Comparison of ENCODE assay signal across 12 cellular contexts in the genomic region with DNA sequence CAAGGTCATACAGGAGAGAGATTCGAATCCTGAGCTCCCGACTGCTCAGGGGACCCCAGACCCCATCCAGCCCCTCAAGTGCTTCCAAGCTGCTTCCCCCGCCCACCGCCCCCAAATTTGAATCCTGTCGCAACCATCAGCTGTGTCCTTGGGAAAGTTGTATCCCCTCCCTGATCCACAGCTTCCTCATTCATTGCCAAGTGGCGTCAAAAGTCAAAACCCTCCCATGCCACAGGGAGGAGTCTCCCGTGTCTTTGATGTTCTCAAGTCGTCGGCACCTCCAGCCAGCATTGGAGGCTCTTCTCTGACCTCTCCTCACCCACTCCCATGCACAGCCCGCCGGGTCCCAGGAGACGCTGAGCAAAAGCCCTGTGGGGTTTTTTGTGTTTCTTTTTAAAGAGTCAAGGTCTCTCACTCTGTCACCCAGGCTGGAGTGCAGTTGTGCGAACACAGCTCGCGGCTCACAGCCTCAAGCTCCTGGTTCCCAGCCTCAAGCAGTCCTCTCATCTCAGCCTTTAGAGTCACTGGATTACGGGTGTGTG. TPM values are rescaled to one million over a fixed set of nuclear protein-coding genes. Genes with fewer than 3 reads are reported as not detected.
DNase-seq lines count a peak whose midpoint lies in the region; ATAC-seq, FAIRE-seq and TF ChIP-seq lines count a peak whose summit lies in the region.
"Had no signal": no experiment of that assay in that cellular context is flagged by ENCODE, and none has a peak within 500 bp of the region (broad histone marks: within the 10 kb centered on the region; RNA-seq: fewer than 3 reads in every experiment).

No MANE protein-coding gene starts in this region.

- no peak for TF ChIP-seq RAD21 in HCT116 (IDR thresholded peaks at IDR 0.05; ENCODE audit: low read depth)

- ATAC-seq in HCT116, result no peak
- peak in 1 of 2 donors; percentile 7 for ATAC-seq in naive B cell (ENCODE audit: low read depth in 2 of 2)
- ATAC-seq in esophagus mucosa, result no peak
- ATAC-seq: activated T-cell treated with anti-CD3 and anti-CD28 coated beads, Interleukin-2, amount 50 U/mL, for 4 hours had no signal

- intact Hi-C loops in HCT116 (cut with micrococcal nuclease) (no loop called here), ascending aorta (cut with DNase I) (no loop called here)

- no peaks in the 10 kb centered on the region for H3K9me3 Mint-ChIP-seq in naive B cell
- H3K9me3 Mint-ChIP-seq: activated T-cell treated with anti-CD3 and anti-CD28 coated beads, Interleukin-2, amount 50 U/mL, for 4 hours; central memory CD8-positive, alpha-beta T cell had no signal

- RAD21 ChIA-PET in HCT116 (lab: Charles Lee; ENCODE audit: low non-redundant PET in 1 of 2, low total read pairs in 2 of 2, uncharacterized antibody in 2 of 2, unreplicated experiment in 2 of 2), result no interaction called here

- no peaks in the 10 kb centered on the region for H3K9me3 ChIP-seq in BLaER1 treated with 17β-estradiol and CSF1 and Interleukin-3, amounts not matched to agents 10 nM and 100 nM (replicated peaks in 1 of 11)
- H3K9me3 ChIP-seq in HCT116 (ENCODE audit: control insufficient read depth in 1 of 2, insufficient read depth in 1 of 2, low read depth in 1 of 2, low read length in 2 of 2) (no peaks in the 10 kb centered on the region), ascending aorta (no peaks in the 10 kb centered on the region)

- TF ChIP-seq POLR2A in HCT116 (IDR thresholded peaks at IDR 0.05; ENCODE audit: borderline replicate concordance, extremely low read depth, insufficient read depth, insufficient read length), result no peak

- no peak overlapping the region for H2AFZ ChIP-seq in HCT116 (ENCODE audit: low read depth, low read length, poor library complexity, severe bottlenecking)

- peak overlapping the region; percentile 89 to 100 (median 98) for H3K4me2 ChIP-seq in BLaER1 treated with 17β-estradiol and CSF1 and Interleukin-3, amounts not matched to agents 10 nM and 100 nM
- no peak overlapping the region for H3K4me2 ChIP-seq in HCT116 (ENCODE audit: low read length)

- no TSS peak for BruUV-seq in HCT116 (replicated peaks; lab: Mats Ljungman, UMichigan)

- POLR2A ChIA-PET in HCT116 (lab: Charles Lee), result interaction anchor here (1.1 kb wide), 1 partner anchor 22 kb away, joined by 4 read pairs; the partner anchor contains the start of gene MPV17L2

- no peak for TF ChIP-seq CTCF in HCT116 (IDR thresholded peaks at IDR 0.05 in 2 of 3, conservative IDR thresholded peaks at IDR 0.05 in 1 of 3; ENCODE audit: borderline replicate concordance in 1 of 3, insufficient read depth in 1 of 3, low read depth in 2 of 3, low read length in 2 of 3)
- no peak for TF ChIP-seq CTCF in ascending aorta (IDR thresholded peaks at IDR 0.05)

- H3K27me3 Mint-ChIP-seq in naive B cell, result no peaks in the 10 kb centered on the region
- H3K27me3 Mint-ChIP-seq: central memory CD8-positive, alpha-beta T cell had no signal

- peak overlapping the region; percentile 77 to 99 (median 93) for H3K4me3 Mint-ChIP-seq in naive B cell
- H3K4me3 Mint-ChIP-seq: activated T-cell treated with anti-CD3 and anti-CD28 coated beads, Interleukin-2, amount 50 U/mL, for 4 hours; central memory CD8-positive, alpha-beta T cell had no signal

- no peak for FAIRE-seq in HTR-8/SVneo (lab: Jason Lieb, UNC)

- H3K4me1 ChIP-seq in BLaER1 treated with 17β-estradiol and CSF1 and Interleukin-3, amounts not matched to agents 10 nM and 100 nM, result peaks cover 65 to 76% (median 73%) of the 10 kb centered on the region in 10 experiments
- H3K4me1 ChIP-seq in HCT116 (ENCODE audit: control insufficient read depth in 1 of 2, insufficient read depth in 2 of 2, low read length in 2 of 2) (peaks cover 11 to 20% of the 10 kb centered on the region in 2 experiments), ascending aorta (peaks cover 0 to 7% of the 10 kb centered on the region in 2 donors)

- peak overlapping the region; percentile 96 to 100 (median 99) for H3K27ac Mint-ChIP-seq in naive B cell

- H3K36me3 Mint-ChIP-seq in naive B cell, result peaks cover under 1 to 5% of the 10 kb centered on the region in 2 donors

- peak overlapping the region; percentile 62 to 91 (median 86); a peak in 21 of 22 replicates for H3K9ac ChIP-seq in BLaER1 treated with 17β-estradiol and CSF1 and Interleukin-3, amounts not matched to agents 10 nM and 100 nM
- no peak overlapping the region for H3K9ac ChIP-seq in HCT116 (ENCODE audit: low read length)

- H3K27ac ChIP-seq in BLaER1 treated with 17β-estradiol and CSF1 and Interleukin-3, amounts not matched to agents 10 nM and 100 nM, result peak overlapping the region; percentile 71 to 98 (median 89)
- H3K27ac ChIP-seq in HCT116 (ENCODE audit: low read depth, low read length), result no peak overlapping the region
- H3K27ac ChIP-seq in ascending aorta, result peak overlapping the region; percentile 38 to 63
- H3K27ac ChIP-seq: C4-2B had no signal

- H3K79me2 ChIP-seq in HCT116 (ENCODE audit: insufficient read depth, low read length), result peaks cover 10% of the 10 kb centered on the region; the same call in 1 of the 2 replicates

- H3K4me3 ChIP-seq in BLaER1 treated with 17β-estradiol and CSF1 and Interleukin-3, amounts not matched to agents 10 nM and 100 nM, result peak overlapping the region in 7 of 10 experiments; percentile 8 to 39 (median 22); a peak in 11 of 20 replicates
- no peak overlapping the region for H3K4me3 ChIP-seq in HCT116 (replicated peaks in 1 of 2; ENCODE audit: low read depth in 1 of 2, low read length in 2 of 2)
- no peak overlapping the region for H3K4me3 ChIP-seq in ascending aorta

- peaks cover 0 to 8% (median 0%) of the 10 kb centered on the region in 11 experiments; a peak in 3 of 22 replicates for H3K27me3 ChIP-seq in BLaER1 treated with 17β-estradiol and CSF1 and Interleukin-3, amounts not matched to agents 10 nM and 100 nM
- H3K27me3 ChIP-seq in HCT116 (ENCODE audit: insufficient read depth, low read length) (no peaks in the 10 kb centered on the region), ascending aorta (no peaks in the 10 kb centered on the region)

- DNase-seq in HCT116 (ENCODE audit: low read depth, low spot score) (no peak), ascending aorta (ENCODE audit: low spot score in 2 of 2) (no peak), naive B cell (peak; percentile 51), 8988T (no peak), HTR-8/SVneo (ENCODE audit: insufficient read length, low spot score) (no peak), occipital lobe (lab: John Stamatoyannopoulos, UW) (no peak)
- DNase-seq: activated T-cell treated with anti-CD3 and anti-CD28 coated beads, Interleukin-2, amount 50 U/mL, for 4 hours; NCI-H524 treated with DMSO at 0.1 percent for 48 hours had no signal

- CTCF ChIA-PET in HCT116 (lab: Charles Lee), result interaction anchor here (1.1 to 1.2 kb wide), 2 partner anchors 57 to 173 kb away, joined by 3 read pairs; no protein-coding TSS in a partner anchor

- H3K9me2 ChIP-seq in HCT116 (ENCODE audit: insufficient read depth), result no peaks in the 10 kb centered on the region

- peaks cover 0 to 22% (median 17%) of the 10 kb centered on the region in 11 experiments; a peak in 15 of 22 replicates for H4K20me1 ChIP-seq in BLaER1 treated with 17β-estradiol and CSF1 and Interleukin-3, amounts not matched to agents 10 nM and 100 nM
- H4K20me1 ChIP-seq in HCT116 (ENCODE audit: insufficient read depth), result no peaks in the 10 kb centered on the region

- H3K36me3 ChIP-seq in BLaER1 treated with 17β-estradiol and CSF1 and Interleukin-3, amounts not matched to agents 10 nM and 100 nM, result peaks cover 16 to 45% (median 38%) of the 10 kb centered on the region in 11 experiments
- H3K36me3 ChIP-seq in HCT116 (ENCODE audit: control insufficient read depth in 1 of 2, insufficient read depth in 2 of 2, low read length in 2 of 2) (peaks cover 9 to 17% of the 10 kb centered on the region in 2 experiments; a peak in 3 of 4 replicates), ascending aorta (peaks cover 25 to 29% of the 10 kb centered on the region in 2 donors)

- H3K4me1 Mint-ChIP-seq in naive B cell, result peaks cover 52 to 75% (median 73%) of the 10 kb centered on the region in 3 donors

TF ChIP-seq in HCT116, 20 proteins besides CTCF, POLR2A, EP300 and RAD21:
- peak; percentile 9 for TF ChIP-seq TCF7L2 (IDR thresholded peaks at IDR 0.05; ENCODE audit: borderline replicate concordance, extremely low read depth, insufficient read depth, insufficient read length)
- no peak for TF ChIP-seq CEBPB (IDR thresholded peaks at IDR 0.05; ENCODE audit: low read depth)
TF ChIP-seq in HCT116: peak in this region for 1.

RNA-seq across cellular contexts. Expression of gene IFI30, which starts 2.8 kb away (rescaled TPM):
- total RNA-seq in HCT116 (2021; ENCODE audit: unreplicated experiment) (64.6 TPM), ascending aorta (35.1 TPM), esophagus mucosa (17.0 TPM), occipital lobe (0.62 TPM)
- polyA plus RNA-seq in HCT116 (2012), result 62.9 and 82.1 TPM in 2 replicates
- polyA plus RNA-seq in naive B cell (ENCODE audit: low read depth in 6 of 6), result 100 to 1,000 TPM; 107 to 293 (median 206) TPM

RNA-seq across cellular contexts. Expression of gene PIK3R2, which starts 17.8 kb away (rescaled TPM):
- total RNA-seq in HCT116 (2021; ENCODE audit: unreplicated experiment), result 53.4 TPM
- polyA plus RNA-seq in HCT116 (2012), result 21.2 and 32.2 TPM in 2 replicates
- total RNA-seq in ascending aorta, result 43.1 TPM
- 1 to 10 TPM; 1.2 to 5.7 (median 2.3) TPM for polyA plus RNA-seq in naive B cell (ENCODE audit: low read depth in 6 of 6)
- 35.6 TPM for total RNA-seq in esophagus mucosa
- total RNA-seq in occipital lobe, result 43.5 TPM

RNA-seq across cellular contexts. Expression of gene MPV17L2, which starts 22.2 kb away (rescaled TPM):
- total RNA-seq in HCT116 (2021; ENCODE audit: unreplicated experiment) (18.7 TPM), ascending aorta (9.5 TPM), esophagus mucosa (6.8 TPM), occipital lobe (7.8 TPM)
- 19.2 and 19.3 TPM in 2 replicates for polyA plus RNA-seq in HCT116 (2012)
- 10 to 100 TPM in 3 of 6 donors, 1 to 10 TPM in 3; 1.8 to 12.0 (median 10.2) TPM for polyA plus RNA-seq in naive B cell (ENCODE audit: low read depth in 6 of 6)

RNA-seq across cellular contexts. Expression of gene RAB3A, which starts 33.1 kb away (rescaled TPM):
- total RNA-seq in HCT116 (2021; ENCODE audit: unreplicated experiment), result 10.6 TPM
- polyA plus RNA-seq in HCT116 (2012), result 18.2 and 22.6 TPM in 2 replicates
- total RNA-seq in ascending aorta, result 12.3 TPM
- polyA plus RNA-seq in naive B cell (ENCODE audit: low read depth in 6 of 6), result 1 to 10 TPM in 3 of 6 donors, under 1 TPM in 3; 0.21 to 2.8 (median 0.80) TPM
- total RNA-seq in esophagus mucosa, result 1.1 TPM
- total RNA-seq in occipital lobe, result 50.4 TPM

RNA-seq across cellular contexts. Expression of gene PDE4C, which starts 55.5 kb away (rescaled TPM):
- total RNA-seq in HCT116 (2021; ENCODE audit: unreplicated experiment) (1.5 TPM), ascending aorta (not detected), esophagus mucosa (0.16 TPM), occipital lobe (0.47 TPM)
- 0.46 and 0.52 TPM in 2 replicates for polyA plus RNA-seq in HCT116 (2012)
- not detected for polyA plus RNA-seq in naive B cell (ENCODE audit: low read depth in 6 of 6)
- total RNA-seq: activated T-cell treated with anti-CD3 and anti-CD28 coated beads, Interleukin-2, amount 50 U/mL, for 4 hours had no signal

Comparison
In these comparisons a context has a peak if more than half of its experiments do, and no peak if none do; other contexts are left out.
1. H3K4me3 ChIP-seq: peak in BLaER1 treated with 17β-estradiol and CSF1 and Interleukin-3, amounts not matched to agents 10 nM and 100 nM (7 of 10); none in HCT116 (0 of 2) and ascending aorta (0 of 2).
2. RNA of gene IFI30, which starts 2.8 kb away (total RNA-seq): 64.6 TPM in HCT116 (single experiment), 35.1 TPM in ascending aorta (single experiment) and 17.0 TPM in esophagus mucosa (single experiment); 0.62 TPM in occipital lobe (single experiment); every median in the first group is over 10 times any median in the second.